In genomic region chr11:75152090-75152489, GRCh38 we compare ENCODE assay signal across 1 cellular context.
A peak's percentile ranks its signal among the peaks of the same experiment; 100 is the strongest.
TF ChIP-seq lines count a peak whose summit lies in the region.

No MANE protein-coding gene starts in this region.

TF ChIP-seq in HepG2, 621 proteins besides CTCF, POLR2A, EP300 and RAD21 (continues in another document):
- TF ChIP-seq ATF7-NPFF (CRISPR knock-in tag; IDR thresholded peaks at IDR 0.05; ENCODE audit: low read depth) (no peak), ZHX1 (CRISPR knock-in tag; IDR thresholded peaks at IDR 0.05; ENCODE audit: low read depth) (no peak), PCBP2 (optimal IDR thresholded peaks at IDR 0.05; ENCODE audit: low read depth, low read length, poor library complexity, severe bottlenecking) (no peak), ZNF263 (CRISPR knock-in tag; IDR thresholded peaks at IDR 0.05) (peak; percentile 75), ZNF878 (CRISPR knock-in tag; IDR thresholded peaks at IDR 0.05) (no peak), WIZ (CRISPR knock-in tag; IDR thresholded peaks at IDR 0.05) (no peak), RBM39 (IDR thresholded peaks at IDR 0.05; ENCODE audit: low read depth, low read length, poor library complexity, severe bottlenecking) (peak; percentile 30), ZNF740 (CRISPR knock-in tag; IDR thresholded peaks at IDR 0.05) (no peak), HNF1A (IDR thresholded peaks at IDR 0.05; ENCODE audit: low read depth) (no peak), HNF1A (CRISPR knock-in tag; IDR thresholded peaks at IDR 0.05; ENCODE audit: borderline replicate concordance) (no peak), MXD3 (CRISPR knock-in tag; IDR thresholded peaks at IDR 0.05) (no peak), E2F1 (CRISPR knock-in tag; IDR thresholded peaks at IDR 0.05) (no peak), AKAP8 (CRISPR knock-in tag; IDR thresholded peaks at IDR 0.05) (no peak), ZNF234 (CRISPR knock-in tag; conservative IDR thresholded peaks at IDR 0.05) (no peak), ZNF782 (CRISPR knock-in tag; IDR thresholded peaks at IDR 0.05; ENCODE audit: borderline replicate concordance) (no peak), ARID5B (CRISPR knock-in tag; IDR thresholded peaks at IDR 0.05) (no peak), ZNF230 (CRISPR knock-in tag; IDR thresholded peaks at IDR 0.05) (0 out of 2 replicates have a peak, but pooled peaks have one; percentile 26), HOXA3 (CRISPR knock-in tag; IDR thresholded peaks at IDR 0.05) (no peak), ZNF652 (CRISPR knock-in tag; IDR thresholded peaks at IDR 0.05; ENCODE audit: borderline replicate concordance, low read depth) (no peak), GLI4 (CRISPR knock-in tag; IDR thresholded peaks at IDR 0.05; ENCODE audit: borderline replicate concordance) (no peak), FOXA1 (IDR thresholded peaks at IDR 0.05) (no peak), FOXA1 (CRISPR knock-in tag; IDR thresholded peaks at IDR 0.05) (no peak), ZFYVE20 (CRISPR knock-in tag; IDR thresholded peaks at IDR 0.05; ENCODE audit: borderline replicate concordance, low read depth) (no peak), SOX6 (IDR thresholded peaks at IDR 0.05) (no peak), SOX6 (CRISPR knock-in tag; IDR thresholded peaks at IDR 0.05) (no peak), SNRNP70 (IDR thresholded peaks at IDR 0.05; ENCODE audit: low read depth, low read length) (no peak), ZFP37 (CRISPR knock-in tag; IDR thresholded peaks at IDR 0.05; ENCODE audit: borderline replicate concordance) (no peak), ZNF362 (CRISPR knock-in tag; IDR thresholded peaks at IDR 0.05; ENCODE audit: borderline replicate concordance) (no peak), GRHL1 (CRISPR knock-in tag; conservative IDR thresholded peaks at IDR 0.05) (no peak), NBN (conservative IDR thresholded peaks at IDR 0.05) (no peak), ADNP (CRISPR knock-in tag; IDR thresholded peaks at IDR 0.05) (no peak), PATZ1 (CRISPR knock-in tag; IDR thresholded peaks at IDR 0.05) (no peak), MIXL1 (CRISPR knock-in tag; IDR thresholded peaks at IDR 0.05) (no peak), ZNF607 (CRISPR knock-in tag; IDR thresholded peaks at IDR 0.05; ENCODE audit: borderline replicate concordance) (no peak), RBAK (CRISPR knock-in tag; IDR thresholded peaks at IDR 0.05) (no peak), DMTF1 (CRISPR knock-in tag; IDR thresholded peaks at IDR 0.05) (no peak), KDM5B (CRISPR knock-in tag; IDR thresholded peaks at IDR 0.05; ENCODE audit: borderline replicate concordance) (no peak), ZBTB33 (CRISPR knock-in tag; IDR thresholded peaks at IDR 0.05) (no peak)
